Comparison of ENCODE assay signal across 9 cellular contexts in genomic region chr19:6765738-6766356, GRCh38. TPM values are rescaled to one million over a fixed set of nuclear protein-coding genes. Genes with fewer than 3 reads are reported as not detected.
DNase-seq lines count a peak whose midpoint lies in the region; ATAC-seq and TF ChIP-seq lines count a peak whose summit lies in the region.
"Had no signal": no experiment of that assay in that cellular context is flagged by ENCODE, and none has a peak within 500 bp of the region (broad histone marks: within the 10 kb centered on the region; RNA-seq: fewer than 3 reads in every experiment).

No MANE protein-coding gene starts in this region.

- CTCF ChIA-PET in T-cell (lab: Charles Lee), result no interaction called here

- no peaks in the 10 kb centered on the region for H3K27me3 Mint-ChIP-seq in activated CD4-positive, alpha-beta T cell treated with anti-CD3 and anti-CD28 coated beads, Interleukin-2, amount 10 ng/mL, durations not matched to agents 24 days and 14 days
- no peaks in the 10 kb centered on the region for H3K27me3 Mint-ChIP-seq in T-cell

- peak; percentile 66 for DNase-seq in activated CD4-positive, alpha-beta T cell treated with anti-CD3 and anti-CD28 coated beads, Interleukin-2, amount 10 ng/mL, durations not matched to agents 24 days and 14 days
- DNase-seq in activated CD4-positive, alpha-beta T cell treated with anti-CD3 and anti-CD28 coated beads, Interleukin-2, amount 50 U/mL, for 1 hour, result no peak
- peak in 10 of 34 experiments; percentile 14 to 47 (median 28) for DNase-seq in T-cell
- DNase-seq in iPS-NIHi11 (ENCODE audit: low spot score), result peak; percentile 77
- DNase-seq in thyroid gland, result peak; percentile 98
- DNase-seq in cerebellar cortex (ENCODE audit: low spot score), result no peak
- DNase-seq in NCI-H446 (lab: John Stamatoyannopoulos, UW), result no peak
- DNase-seq: AML-193 had no signal

- peak overlapping the region; percentile 49 to 88 (median 81) for H3K27ac ChIP-seq in thyroid gland

- intact Hi-C loops in activated CD4-positive, alpha-beta T cell treated with anti-CD3 and anti-CD28 coated beads, Interleukin-2, amount 10 ng/mL, durations not matched to agents 24 days and 14 days (cut with micrococcal nuclease), result loop anchor here (2.0 kb wide), 1 partner anchor 13 kb away; no protein-coding TSS in a partner anchor
- intact Hi-C loops in thyroid gland (cut with DNase I), result no loop called here

- peak; percentile 8 to 87 for TF ChIP-seq POLR2A in thyroid gland (IDR thresholded peaks at IDR 0.05)

- 20 to 36% methylated on average over 8 of the region's 8 CpGs for WGBS in thyroid gland, 2 donors

- peaks cover 16 to 21% of the 10 kb centered on the region in 2 donors for H3K4me1 ChIP-seq in thyroid gland

- H3K9me3 ChIP-seq in thyroid gland, result no peaks in the 10 kb centered on the region

- peak overlapping the region in 1 of 3 donors; percentile 39 for H3K4me3 ChIP-seq in thyroid gland (replicated peaks in 1 of 3)

- TF ChIP-seq CTCF in thyroid gland (IDR thresholded peaks at IDR 0.05), result no peak

- H3K27me3 ChIP-seq in thyroid gland, result no peaks in the 10 kb centered on the region

- ATAC-seq in T-cell (replicated peaks in 1 of 4) (no peak), GM21723 (IDR thresholded peaks at IDR 0.05; ENCODE audit: unreplicated experiment) (no peak)

- H3K4me1 Mint-ChIP-seq in activated CD4-positive, alpha-beta T cell treated with anti-CD3 and anti-CD28 coated beads, Interleukin-2, amount 10 ng/mL, durations not matched to agents 24 days and 14 days, result peaks cover 35% of the 10 kb centered on the region
- H3K4me1 Mint-ChIP-seq in T-cell, result peaks cover 29 to 38% (median 34%) of the 10 kb centered on the region in 3 donors

- no peaks in the 10 kb centered on the region for H3K36me3 ChIP-seq in thyroid gland

- H3K9me3 Mint-ChIP-seq in activated CD4-positive, alpha-beta T cell treated with anti-CD3 and anti-CD28 coated beads, Interleukin-2, amount 10 ng/mL, durations not matched to agents 24 days and 14 days, result no peaks in the 10 kb centered on the region
- H3K9me3 Mint-ChIP-seq in T-cell, result no peaks in the 10 kb centered on the region

- peaks cover 13% of the 10 kb centered on the region for H3K36me3 Mint-ChIP-seq in activated CD4-positive, alpha-beta T cell treated with anti-CD3 and anti-CD28 coated beads, Interleukin-2, amount 10 ng/mL, durations not matched to agents 24 days and 14 days (ENCODE audit: low read depth)
- H3K36me3 Mint-ChIP-seq in T-cell, result peaks cover 7% of the 10 kb centered on the region

- H3K27ac Mint-ChIP-seq in activated CD4-positive, alpha-beta T cell treated with anti-CD3 and anti-CD28 coated beads, Interleukin-2, amount 10 ng/mL, durations not matched to agents 24 days and 14 days, result peak overlapping the region; percentile 92
- H3K27ac Mint-ChIP-seq in T-cell, result peak overlapping the region; percentile 93 to 94

- POLR2A ChIA-PET in T-cell (lab: Charles Lee), result no interaction called here

- H3K4me3 Mint-ChIP-seq in activated CD4-positive, alpha-beta T cell treated with anti-CD3 and anti-CD28 coated beads, Interleukin-2, amount 10 ng/mL, durations not matched to agents 24 days and 14 days, result peak overlapping the region; percentile 88
- H3K4me3 Mint-ChIP-seq in T-cell, result peak overlapping the region; percentile 87 to 89 (median 87)

RNA-seq across cellular contexts. Expression of gene SH2D3A, which starts 1.4 kb away (rescaled TPM):
- total RNA-seq in activated CD4-positive, alpha-beta T cell treated with anti-CD3 and anti-CD28 coated beads, Interleukin-2, amount 10 ng/mL, durations not matched to agents 24 days and 14 days, result 9.8 and 11.0 TPM in 2 replicates
- total RNA-seq in T-cell, result 10 to 100 TPM; 61.7 to 83.7 (median 73.6) TPM
- 10 to 100 TPM; 14.1 to 27.4 (median 20.7) TPM for total RNA-seq in thyroid gland

RNA-seq across cellular contexts. Expression of gene VAV1, which starts 6.7 kb away (rescaled TPM):
- 75.3 and 78.9 TPM in 2 replicates for total RNA-seq in activated CD4-positive, alpha-beta T cell treated with anti-CD3 and anti-CD28 coated beads, Interleukin-2, amount 10 ng/mL, durations not matched to agents 24 days and 14 days
- total RNA-seq in T-cell (100 to 1,000 TPM in 2 of 5 donors, 10 to 100 TPM in 3; 82.5 to 114 (median 92.2) TPM), thyroid gland (1 to 10 TPM; 1.7 to 4.3 (median 2.6) TPM)

RNA-seq across cellular contexts. Expression of gene TRIP10, which starts 26.4 kb away (rescaled TPM):
- total RNA-seq in activated CD4-positive, alpha-beta T cell treated with anti-CD3 and anti-CD28 coated beads, Interleukin-2, amount 10 ng/mL, durations not matched to agents 24 days and 14 days, result 66.3 and 67.7 TPM in 2 replicates
- total RNA-seq in T-cell (1 to 10 TPM; 2.6 to 8.7 (median 7.3) TPM), thyroid gland (10 to 100 TPM; 48.9 to 65.8 (median 58.8) TPM)

RNA-seq across cellular contexts. Expression of gene GPR108, which starts 28.5 kb away (rescaled TPM):
- total RNA-seq in activated CD4-positive, alpha-beta T cell treated with anti-CD3 and anti-CD28 coated beads, Interleukin-2, amount 10 ng/mL, durations not matched to agents 24 days and 14 days, result 97.7 and 107 TPM in 2 replicates
- total RNA-seq in T-cell, result 10 to 100 TPM; 51.8 to 83.3 (median 58.4) TPM
- total RNA-seq in thyroid gland, result 100 to 1,000 TPM in 3 of 4 donors, 10 to 100 TPM in 1; 87.9 to 152 (median 116) TPM

RNA-seq across cellular contexts. Expression of gene C3, which starts 45.4 kb away (rescaled TPM):
- total RNA-seq in activated CD4-positive, alpha-beta T cell treated with anti-CD3 and anti-CD28 coated beads, Interleukin-2, amount 10 ng/mL, durations not matched to agents 24 days and 14 days, result 4.8 and 5.3 TPM in 2 replicates
- total RNA-seq in T-cell (10 to 100 TPM in 1 of 5 donors, 1 to 10 TPM in 3, not detected in 1; 1.1 to 10.6 (median 7.6) TPM), thyroid gland (100 to 1,000 TPM; 126 to 631 (median 350) TPM)

Comparison
In these comparisons a context has a peak if more than half of its experiments do, and no peak if none do; other contexts are left out.
1. DNase-seq: peak in activated CD4-positive, alpha-beta T cell treated with anti-CD3 and anti-CD28 coated beads, Interleukin-2, amount 10 ng/mL, durations not matched to agents 24 days and 14 days (single experiment), iPS-NIHi11 (single experiment) and thyroid gland (2 of 2); none in activated CD4-positive, alpha-beta T cell treated with anti-CD3 and anti-CD28 coated beads, Interleukin-2, amount 50 U/mL, for 1 hour (single experiment), cerebellar cortex (single experiment) and NCI-H446 (0 of 2).
2. RNA of gene VAV1, which starts 6.7 kb away (total RNA-seq): 82.5 to 114 TPM in T-cell and 75.3 to 78.9 TPM in activated CD4-positive, alpha-beta T cell treated with anti-CD3 and anti-CD28 coated beads, Interleukin-2, amount 10 ng/mL, durations not matched to agents 24 days and 14 days; 1.7 to 4.3 TPM in thyroid gland; every median in the first group is over 10 times any median in the second.